18 cellular contexts compared by ENCODE assay signal in the genomic region with DNA sequence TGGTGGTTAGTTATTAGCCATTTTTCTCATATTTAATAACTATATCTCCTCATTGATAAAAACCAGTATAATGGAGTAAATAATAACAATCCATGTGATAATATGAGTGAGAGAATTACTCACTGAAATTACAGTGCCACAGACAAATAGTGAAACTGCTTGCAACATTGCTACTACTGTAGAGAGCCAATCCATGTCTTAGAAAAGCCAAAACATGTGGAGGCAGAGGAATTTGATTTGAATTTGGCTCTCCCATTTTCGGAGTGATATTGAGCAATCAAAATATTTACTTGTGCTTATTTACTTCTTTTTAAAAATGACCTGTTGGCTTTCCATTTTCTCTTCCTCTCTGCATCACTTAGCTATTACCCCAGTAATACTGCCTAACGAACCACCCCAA.
"Had no signal": no experiment of that assay in that cellular context is flagged by ENCODE, and none has a peak within 500 bp of the region (broad histone marks: within the 10 kb centered on the region; RNA-seq: fewer than 3 reads in every experiment).

No MANE protein-coding gene starts in this region.

- H3K27ac ChIP-seq: SJSA1, SK-N-MC had no signal

- H3K4me3 ChIP-seq: SJSA1, SK-N-MC had no signal

- H3K9me3 ChIP-seq: SJSA1 had no signal

- H3K36me3 ChIP-seq: SJSA1 had no signal

- H3K4me1 ChIP-seq: SJSA1 had no signal

- H3K27me3 ChIP-seq: SJSA1 had no signal

- DNase-seq: KBM-7, MM.1S, NCI-H1092 treated with DMSO at 0.1 percent for 48 hours, NCI-H1436, NCI-H187, NCI-H2029, NCI-H2081 treated with DMSO at 0.1 percent for 48 hours, NCI-H2171, NCI-H226, NCI-H446, NCI-H510A, NCI-H524 treated with DMSO at 0.1 percent for 48 hours, NCI-H774, Right ventricle myocardium superior, RPMI8226, SIG-M5 had no signal
